ENCODE assay signal across 12 cellular contexts in genomic region chr5:150774145-150774544, GRCh38. TPM values are rescaled to one million over a fixed set of nuclear protein-coding genes. Genes with fewer than 3 reads are reported as not detected.
DNase-seq lines count a peak whose midpoint lies in the region; ATAC-seq and TF ChIP-seq lines count a peak whose summit lies in the region.
"Had no signal": no experiment of that assay in that cellular context is flagged by ENCODE, and none has a peak within 500 bp of the region (broad histone marks: within the 10 kb centered on the region; RNA-seq: fewer than 3 reads in every experiment).

No MANE protein-coding gene starts in this region.

- H4K20me1 ChIP-seq in Loucy (ENCODE audit: insufficient read depth, low read length, poor library complexity, severe bottlenecking): no peaks in the 10 kb centered on the region

- H3K9ac ChIP-seq in Loucy (ENCODE audit: low read depth, low read length, poor library complexity, severe bottlenecking): peak overlapping the region; percentile 44

- peaks cover 60% of the 10 kb centered on the region for H3K4me1 ChIP-seq in Loucy (ENCODE audit: insufficient read depth, low read length, poor library complexity, severe bottlenecking)

- H3K4me3 ChIP-seq in BJ (ENCODE audit: low read depth, low read length): no peak overlapping the region
- H3K4me3 ChIP-seq in Loucy (ENCODE audit: low read length, poor library complexity, severe bottlenecking): peak overlapping the region; percentile 62

- H3K79me2 ChIP-seq in Loucy (ENCODE audit: insufficient read depth, low read length): peaks cover 58% of the 10 kb centered on the region

- H3F3A ChIP-seq in Loucy (ENCODE audit: low read depth): no peaks in the 10 kb centered on the region; the same call in 1 of the 2 replicates

- no peak for ATAC-seq in HG02642 (IDR thresholded peaks at IDR 0.05; ENCODE audit: poor library complexity, unreplicated experiment)
- no peak for ATAC-seq in HG03280 (IDR thresholded peaks at IDR 0.05; ENCODE audit: unreplicated experiment)
- no peak for ATAC-seq in activated CD4-positive, CD25-positive, alpha-beta regulatory T cell treated with anti-CD3 and anti-CD28 coated beads, Interleukin-2, amount 50 U/mL, for 24 hours
- ATAC-seq: HCT116 had no signal

- no peak overlapping the region for H2AFZ ChIP-seq in Loucy (ENCODE audit: low read length)

- POLR2A ChIA-PET in BJ (lab: Charles Lee): no interaction called here

- CTCF ChIA-PET in BJ (lab: Yijun Ruan, JAX): no interaction called here

- H3K9me3 ChIP-seq in Loucy (ENCODE audit: insufficient read depth, low read depth, low read length): 0 out of 2 replicates have a peak, but pooled peaks cover 9% of the 10 kb centered on the region

- no peaks in the 10 kb centered on the region for H3K27me3 ChIP-seq in BJ (ENCODE audit: control insufficient read depth, insufficient read depth, low read length)
- peaks cover 6% of the 10 kb centered on the region for H3K27me3 ChIP-seq in Loucy (ENCODE audit: insufficient read depth, low read length, poor library complexity, severe bottlenecking)

- H3K36me3 ChIP-seq in BJ (ENCODE audit: control insufficient read depth, insufficient read depth, low read length): no peaks in the 10 kb centered on the region
- H3K36me3 ChIP-seq in Loucy (ENCODE audit: insufficient read depth, low read length): 0 out of 2 replicates have a peak, but pooled peaks cover 3% of the 10 kb centered on the region

- no peak for TF ChIP-seq CTCF in BJ (IDR thresholded peaks at IDR 0.05; ENCODE audit: insufficient read depth, low read depth, low read length)
- TF ChIP-seq CTCF in Loucy (conservative IDR thresholded peaks at IDR 0.05; ENCODE audit: low read length): no peak

- DNase-seq in BJ (ENCODE audit: low read depth) (peak; percentile 51), amniotic epithelial cell (ENCODE audit: low read depth) (peak; percentile 98), glomerular visceral epithelial cell (ENCODE audit: extremely low spot score) (peak; percentile 54), NCI-H1048 (lab: John Stamatoyannopoulos, UW) (no peak)
- DNase-seq: CD4-positive, CD25-positive, alpha-beta regulatory T cell; glutamatergic neuron; NCI-H1436 had no signal

- H3K9me2 ChIP-seq in Loucy (replicated peaks; ENCODE audit: low read depth, low read length): no peaks in the 10 kb centered on the region

- peak overlapping the region; percentile 68 for H3K4me2 ChIP-seq in Loucy (ENCODE audit: low read depth, low read length, poor library complexity, severe bottlenecking)

RNA-seq across cellular contexts. Expression of gene SMIM3, which starts 4.4 kb away (rescaled TPM):
- polyA plus RNA-seq in BJ (2011; rRNA removed): 43.7 and 45.0 TPM in 2 replicates
- polyA minus RNA-seq in BJ (2011; rRNA and poly(A)+ RNA removed): 11.0 and 12.7 TPM in 2 replicates

RNA-seq across cellular contexts. Expression of gene DCTN4, which starts 15.3 kb away (rescaled TPM):
- polyA plus RNA-seq in BJ (2011; rRNA removed): 50.2 and 54.8 TPM in 2 replicates
- 53.1 and 55.1 TPM in 2 replicates for polyA minus RNA-seq in BJ (2011; rRNA and poly(A)+ RNA removed)
